Comparison of ENCODE assay signal across 8 cellular contexts in genomic region chr10:74103560-74104248, GRCh38. TPM values are rescaled to one million over a fixed set of nuclear protein-coding genes. Genes with fewer than 3 reads are reported as not detected.
DNase-seq lines count a peak whose midpoint lies in the region; ATAC-seq, FAIRE-seq and TF ChIP-seq lines count a peak whose summit lies in the region.

No MANE protein-coding gene starts in this region.

- H3K27ac ChIP-seq in DND-41 (ENCODE audit: low read length): no peak overlapping the region
- no peak overlapping the region for H3K27ac ChIP-seq in neuronal stem cell (replicated peaks; ENCODE audit: low read length)

- H3K79me2 ChIP-seq in DND-41 (ENCODE audit: insufficient read depth, low read length): no peaks in the 10 kb centered on the region

- no CpG with 5 or more reads among the region's 10 CpGs for WGBS in neuronal stem cell (ENCODE audit: extremely low coverage in 2 of 2, insufficient read length in 2 of 2, insufficient replicate concordance in 1 of 2), 2 donors

- no peak overlapping the region for H3K14ac ChIP-seq in neuronal stem cell (ENCODE audit: low read length)

- no peak overlapping the region for H2BK15ac ChIP-seq in neuronal stem cell (ENCODE audit: low read length)

- no peaks in the 10 kb centered on the region for H3K4me1 ChIP-seq in DND-41 (ENCODE audit: insufficient read depth, low read length)
- no peaks in the 10 kb centered on the region for H3K4me1 ChIP-seq in neuronal stem cell (ENCODE audit: control insufficient read depth in 2 of 2, insufficient read depth in 1 of 2, low read depth in 1 of 2, low read length in 2 of 2)

- ATAC-seq in DND-41 (ENCODE audit: insufficient read depth, low read depth): peak; percentile 68
- ATAC-seq in activated T-helper 17 cell treated with anti-CD3 and anti-CD28 coated beads, Interleukin-2, amount 50 U/mL, for 72 hours (replicated peaks): no peak
- ATAC-seq in HG02884 (IDR thresholded peaks at IDR 0.05; ENCODE audit: unreplicated experiment): no peak
- no peak for ATAC-seq in GM21381 (IDR thresholded peaks at IDR 0.05; ENCODE audit: unreplicated experiment)

- no peak overlapping the region for H2BK5ac ChIP-seq in neuronal stem cell (ENCODE audit: low read length)

- H4K8ac ChIP-seq in neuronal stem cell (ENCODE audit: low read depth, low read length): no peak overlapping the region

- H3K36me3 ChIP-seq in DND-41 (ENCODE audit: insufficient read depth, low read length) (no peaks in the 10 kb centered on the region), neuronal stem cell (replicated peaks in 1 of 2; ENCODE audit: control insufficient read depth in 2 of 2, insufficient read depth in 2 of 2, low read length in 2 of 2) (peaks cover 52 to 96% of the 10 kb centered on the region in 2 donors)

- no peak for FAIRE-seq in HTR-8/SVneo (lab: Jason Lieb, UNC)

- peak overlapping the region; percentile 51 for H3K27ac Mint-ChIP-seq in activated T-helper 17 cell treated with anti-CD3 and anti-CD28 coated beads, Interleukin-2, amount 50 U/mL, for 72 hours

- H2BK120ac ChIP-seq in neuronal stem cell (ENCODE audit: low read depth, low read length): no peak overlapping the region

- H3K4me3 Mint-ChIP-seq in activated T-helper 17 cell treated with anti-CD3 and anti-CD28 coated beads, Interleukin-2, amount 50 U/mL, for 72 hours: no peak overlapping the region

- no peak overlapping the region for H4K91ac ChIP-seq in neuronal stem cell (ENCODE audit: low read depth, low read length, poor library complexity)

- H3K9ac ChIP-seq in DND-41 (ENCODE audit: low read depth, low read length) (no peak overlapping the region), neuronal stem cell (ENCODE audit: low read depth, low read length, poor library complexity) (no peak overlapping the region)

- H3K4ac ChIP-seq in neuronal stem cell (ENCODE audit: low read length): no peak overlapping the region

- no peaks in the 10 kb centered on the region for H3K9me3 Mint-ChIP-seq in activated T-helper 17 cell treated with anti-CD3 and anti-CD28 coated beads, Interleukin-2, amount 50 U/mL, for 72 hours

- no peak overlapping the region for H3K18ac ChIP-seq in neuronal stem cell (ENCODE audit: low read length)

- no peak overlapping the region for H3K4me2 ChIP-seq in DND-41 (ENCODE audit: insufficient read depth, low read length)
- H3K4me2 ChIP-seq in neuronal stem cell (ENCODE audit: insufficient read depth, low read length, poor library complexity, severe bottlenecking): no peak overlapping the region

- H3K9me3 ChIP-seq in DND-41 (ENCODE audit: insufficient read depth, low read length, severe bottlenecking) (no peaks in the 10 kb centered on the region), neuronal stem cell (replicated peaks in 1 of 2; ENCODE audit: control insufficient read depth in 2 of 2, insufficient read depth in 1 of 2, low read depth in 1 of 2, low read length in 2 of 2) (no peaks in the 10 kb centered on the region)

- H3K79me1 ChIP-seq in neuronal stem cell (ENCODE audit: low read depth, low read length): no peaks in the 10 kb centered on the region

- no peak overlapping the region for H3K4me3 ChIP-seq in DND-41 (ENCODE audit: low read depth in 1 of 2, low read length in 2 of 2)
- H3K4me3 ChIP-seq in neuronal stem cell (ENCODE audit: low read length in 2 of 2): no peak overlapping the region

- peak; percentile 67 for TF ChIP-seq CTCF in DND-41 (IDR thresholded peaks at IDR 0.05; ENCODE audit: borderline replicate concordance, extremely low read depth, low read length, poor library complexity, severe bottlenecking)

- H3K36me3 Mint-ChIP-seq in activated T-helper 17 cell treated with anti-CD3 and anti-CD28 coated beads, Interleukin-2, amount 50 U/mL, for 72 hours (ENCODE audit: low read depth): peaks cover 99% of the 10 kb centered on the region

- H3K4me1 Mint-ChIP-seq in activated T-helper 17 cell treated with anti-CD3 and anti-CD28 coated beads, Interleukin-2, amount 50 U/mL, for 72 hours: peaks cover 6% of the 10 kb centered on the region

- H3K27me3 ChIP-seq in DND-41 (ENCODE audit: insufficient read depth, low read length, poor library complexity) (no peaks in the 10 kb centered on the region), neuronal stem cell (ENCODE audit: control insufficient read depth in 3 of 3, insufficient read depth in 3 of 3, low read depth in 1 of 3, low read length in 3 of 3) (no peaks in the 10 kb centered on the region)

- H4K20me1 ChIP-seq in DND-41 (ENCODE audit: insufficient read depth, low read length): no peaks in the 10 kb centered on the region

- H3K27me3 Mint-ChIP-seq in activated T-helper 17 cell treated with anti-CD3 and anti-CD28 coated beads, Interleukin-2, amount 50 U/mL, for 72 hours: no peaks in the 10 kb centered on the region

- H2BK12ac ChIP-seq in neuronal stem cell (ENCODE audit: low read length): no peak overlapping the region

- DNase-seq in DND-41: no peak
- DNase-seq in HTR-8/SVneo (ENCODE audit: insufficient read length, low spot score): peak; percentile 28
- DNase-seq in medulla oblongata (ENCODE audit: extremely low spot score): peak; percentile 35
- DNase-seq in neuronal stem cell (ENCODE audit: low spot score): no peak
- DNase-seq in hippocampal formation (lab: John Stamatoyannopoulos, UW): no peak

- H3K23ac ChIP-seq in neuronal stem cell (ENCODE audit: low read depth, low read length, poor library complexity): no peak overlapping the region

- H2AK5ac ChIP-seq in neuronal stem cell (ENCODE audit: low read depth, low read length): no peak overlapping the region

- no peak overlapping the region for H2AFZ ChIP-seq in DND-41 (ENCODE audit: low read depth, low read length)
- no peak overlapping the region for H2AFZ ChIP-seq in neuronal stem cell (ENCODE audit: low read length)

RNA-seq across cellular contexts. Expression of gene AP3M1, which starts 46.9 kb away (rescaled TPM):
- total RNA-seq in activated T-helper 17 cell treated with anti-CD3 and anti-CD28 coated beads, Interleukin-2, amount 50 U/mL, for 72 hours: 10 to 100 TPM; 32.5 to 55.0 TPM
- 37.3 TPM for polyA plus RNA-seq in neuronal stem cell (2013, experiment 1 of 2)
- 36.7 TPM for polyA plus RNA-seq in neuronal stem cell (2013, experiment 2 of 2)

RNA-seq across cellular contexts. Expression of gene ADK, which starts 47.3 kb away (rescaled TPM):
- total RNA-seq in activated T-helper 17 cell treated with anti-CD3 and anti-CD28 coated beads, Interleukin-2, amount 50 U/mL, for 72 hours: 10 to 100 TPM; 51.4 to 72.1 TPM
- polyA plus RNA-seq in neuronal stem cell (2013, experiment 1 of 2): 29.5 TPM
- 28.1 TPM for polyA plus RNA-seq in neuronal stem cell (2013, experiment 2 of 2)

Comparison
In these comparisons a context has a peak if more than half of its experiments do, and no peak if none do; other contexts are left out.
1. DNase-seq: peak in HTR-8/SVneo (single experiment) and medulla oblongata (single experiment); none in DND-41 (single experiment), neuronal stem cell (single experiment) and hippocampal formation (0 of 2).